21 cellular contexts compared by ENCODE assay signal in genomic region chr3:110293660-110294059, GRCh38.
DNase-seq lines count a peak whose midpoint lies in the region; ATAC-seq lines count a peak whose summit lies in the region.
"Had no signal": no experiment of that assay in that cellular context is flagged by ENCODE, and none has a peak within 500 bp of the region (broad histone marks: within the 10 kb centered on the region; RNA-seq: fewer than 3 reads in every experiment).

No MANE protein-coding gene starts in this region.

- no peaks in the 10 kb centered on the region for H3K36me3 Mint-ChIP-seq in activated T-cell treated with anti-CD3 and anti-CD28 coated beads, Interleukin-2, amount 50 U/mL, for 4 hours (ENCODE audit: insufficient read depth)
- H3K36me3 Mint-ChIP-seq: CD4-positive, CD25-positive, alpha-beta regulatory T cell had no signal

- DNase-seq in activated T-cell treated with anti-CD3 and anti-CD28 coated beads, Interleukin-2, amount 50 U/mL, for 4 hours = no peak
- DNase-seq in activated T-cell treated with anti-CD3 and anti-CD28 coated beads, Interleukin-2, amount 50 U/mL, for 48 hours = no peak
- DNase-seq in HCEC 1CT (peak; percentile 25), RKO (ENCODE audit: low spot score) (peak; percentile 43), kidney tubule cell (ENCODE audit: low spot score) (peak; percentile 74), occipital lobe (lab: John Stamatoyannopoulos, UW) (no peak)
- DNase-seq: AML-193; Calu3; CD4-positive, CD25-positive, alpha-beta regulatory T cell; GDM1; Karpas-422; NCI-H2029; NCI-H2171 treated with DMSO at 0.1 percent for 48 hours; NCI-H510A; NCI-H82; SHP77 had no signal

- ATAC-seq in activated T-cell treated with anti-CD3 and anti-CD28 coated beads, Interleukin-2, amount 50 U/mL, for 4 hours = peak; percentile 79 to 85
- ATAC-seq in GM21737 (IDR thresholded peaks at IDR 0.05; ENCODE audit: unreplicated experiment) (no peak), HG02759 (IDR thresholded peaks at IDR 0.05; ENCODE audit: unreplicated experiment) (no peak)
- ATAC-seq: A549, HepG2, Panc1 had no signal

- H3K4me3 Mint-ChIP-seq in activated T-cell treated with anti-CD3 and anti-CD28 coated beads, Interleukin-2, amount 50 U/mL, for 4 hours = no peak overlapping the region
- H3K4me3 Mint-ChIP-seq: CD4-positive, CD25-positive, alpha-beta regulatory T cell had no signal

- H3K4me1 Mint-ChIP-seq in activated T-cell treated with anti-CD3 and anti-CD28 coated beads, Interleukin-2, amount 50 U/mL, for 4 hours (ENCODE audit: low read depth) = no peaks in the 10 kb centered on the region
- H3K4me1 Mint-ChIP-seq: CD4-positive, CD25-positive, alpha-beta regulatory T cell had no signal

- H3K9me3 Mint-ChIP-seq in activated T-cell treated with anti-CD3 and anti-CD28 coated beads, Interleukin-2, amount 50 U/mL, for 4 hours = peaks cover 7% of the 10 kb centered on the region

- H3K27me3 Mint-ChIP-seq in activated T-cell treated with anti-CD3 and anti-CD28 coated beads, Interleukin-2, amount 50 U/mL, for 4 hours (ENCODE audit: low read depth) = no peaks in the 10 kb centered on the region
- H3K27me3 Mint-ChIP-seq: CD4-positive, CD25-positive, alpha-beta regulatory T cell had no signal

Comparison
In these comparisons a context has a peak if more than half of its experiments do, and no peak if none do; other contexts are left out.
1. ATAC-seq: peak in activated T-cell treated with anti-CD3 and anti-CD28 coated beads, Interleukin-2, amount 50 U/mL, for 4 hours (2 of 2); none in GM21737 (single experiment) and HG02759 (single experiment).
2. DNase-seq: peak in HCEC 1CT (single experiment), RKO (single experiment) and kidney tubule cell (single experiment); none in activated T-cell treated with anti-CD3 and anti-CD28 coated beads, Interleukin-2, amount 50 U/mL, for 4 hours (single experiment), activated T-cell treated with anti-CD3 and anti-CD28 coated beads, Interleukin-2, amount 50 U/mL, for 48 hours (0 of 2) and occipital lobe (single experiment).